ENCODE assay signal across 8 cellular contexts in the genomic region with DNA sequence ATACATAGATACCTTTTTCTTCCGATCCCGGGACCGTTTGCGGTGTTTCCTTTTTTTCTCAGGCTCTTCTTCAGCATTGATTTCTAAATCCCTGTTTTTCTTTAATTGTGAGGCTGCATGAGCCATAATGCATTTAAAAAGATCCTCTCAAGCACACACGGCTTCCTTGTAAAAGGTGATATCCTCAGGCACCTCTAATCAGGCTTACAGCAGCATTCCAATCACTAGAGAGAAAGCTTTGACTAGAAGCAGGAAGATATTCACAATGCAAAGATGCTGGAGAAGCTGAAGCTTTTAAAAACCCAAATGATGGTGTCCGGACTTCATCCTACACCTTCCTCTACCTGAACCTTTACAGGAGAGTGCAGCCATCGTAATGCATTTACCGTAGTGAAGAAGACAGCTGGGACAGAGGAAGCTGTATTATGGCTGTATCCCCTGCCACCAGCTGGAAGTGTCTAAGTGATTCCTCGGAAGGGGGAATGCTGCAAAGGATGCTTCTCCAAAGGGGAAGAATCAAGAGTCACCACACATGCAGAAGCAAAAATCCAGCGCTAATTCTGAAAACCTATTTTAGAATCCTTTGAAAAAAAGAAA. TPM values are rescaled to one million over a fixed set of nuclear protein-coding genes. Genes with fewer than 3 reads are reported as not detected.
DNase-seq lines count a peak whose midpoint lies in the region; ATAC-seq and TF ChIP-seq lines count a peak whose summit lies in the region.

A gene (minus strand): TSS at position 463 of the 597 bp plus-strand sequence. CDS start 337 bp downstream, at position 126.

- DNase-seq in NCI-H2227 (lab: John Stamatoyannopoulos, UW; ENCODE audit: unreplicated experiment) (peak; percentile 5), NCI-H2227 treated with DMSO at 0.1 percent for 48 hours (lab: John Stamatoyannopoulos, UW) (no peak), mammary epithelial cell (no peak), mesendoderm (peak; percentile 64), testis (no peak), KG1 (lab: John Stamatoyannopoulos, UW) (no peak), NCI-H1436 treated with DMSO at 0.1 percent for 48 hours (lab: John Stamatoyannopoulos, UW) (no peak)

- no peak within 1 kb of the TSS for H2AFZ ChIP-seq in mammary epithelial cell (ENCODE audit: low read depth, low read length)

- H3K9ac ChIP-seq in mammary epithelial cell (ENCODE audit: insufficient read depth, low read length) (no peak within 1 kb of the TSS), mesendoderm (ENCODE audit: low read length) (no peak within 1 kb of the TSS)

- no peak for TF ChIP-seq CTCF in mammary epithelial cell (conservative IDR thresholded peaks at IDR 0.05 in 1 of 2, IDR thresholded peaks at IDR 0.05 in 1 of 2; ENCODE audit: extremely low read depth in 1 of 2, insufficient read depth in 1 of 2, low read depth in 1 of 2, low read length in 2 of 2)
- no peak for TF ChIP-seq CTCF in testis (IDR thresholded peaks at IDR 0.05)

- H2BK5ac ChIP-seq in mesendoderm (ENCODE audit: low read length): no peak within 1 kb of the TSS

- H3K23ac ChIP-seq in mesendoderm (ENCODE audit: low read length): no peak within 1 kb of the TSS

- BruUV-seq in mammary epithelial cell (replicated peaks; lab: Mats Ljungman, UMichigan): no TSS peak

- H2BK120ac ChIP-seq in mesendoderm (ENCODE audit: low read depth, low read length): no peak within 1 kb of the TSS

- H3K27ac ChIP-seq in mammary epithelial cell (ENCODE audit: insufficient read depth, low read depth, low read length): no peak within 1 kb of the TSS
- H3K27ac ChIP-seq in mesendoderm (ENCODE audit: low read depth, low read length): no peak within 1 kb of the TSS
- no peak within 1 kb of the TSS for H3K27ac ChIP-seq in testis

- H3K4ac ChIP-seq in mesendoderm (ENCODE audit: low read depth, low read length): no peak within 1 kb of the TSS

- peaks cover 10% of the 10 kb centered on the region for H3K4me1 ChIP-seq in mammary epithelial cell (ENCODE audit: insufficient read depth, low read length)
- H3K4me1 ChIP-seq in mesendoderm (ENCODE audit: control insufficient read depth, low read depth, low read length): peaks cover 5% of the 10 kb centered on the region
- no peaks in the 10 kb centered on the region for H3K4me1 ChIP-seq in testis

- no peak within 1 kb of the TSS for H4K8ac ChIP-seq in mesendoderm (ENCODE audit: low read depth, low read length)

- dilution Hi-C loops in mammary epithelial cell (cut with HindIII; ENCODE audit: low sequenced_read_pairs): no loop called here

- no peaks in the 10 kb centered on the region for H3K79me2 ChIP-seq in mammary epithelial cell (ENCODE audit: insufficient read depth, low read length)
- H3K79me2 ChIP-seq in mesendoderm (ENCODE audit: control insufficient read depth, insufficient read depth, low read length): no peaks in the 10 kb centered on the region

- no peaks in the 10 kb centered on the region for H3K79me1 ChIP-seq in mesendoderm (ENCODE audit: low read length)

- H3K36me3 ChIP-seq in mammary epithelial cell (ENCODE audit: insufficient read depth, low read length) (no peaks in the 10 kb centered on the region), mesendoderm (ENCODE audit: control insufficient read depth, insufficient read depth, low read length) (no peaks in the 10 kb centered on the region), testis (ENCODE audit: low read depth, missing control alignments) (no peaks in the 10 kb centered on the region)

- no peak for ATAC-seq in HG02981 (IDR thresholded peaks at IDR 0.05; ENCODE audit: unreplicated experiment)

- no peak within 1 kb of the TSS for H2BK15ac ChIP-seq in mesendoderm (replicated peaks; ENCODE audit: low read depth)

- no peak within 1 kb of the TSS for H3K4me2 ChIP-seq in mammary epithelial cell (ENCODE audit: insufficient read depth, low read depth, low read length)
- H3K4me2 ChIP-seq in mesendoderm (ENCODE audit: low read length): no peak within 1 kb of the TSS

- H2AK5ac ChIP-seq in mesendoderm (ENCODE audit: low read length): no peak within 1 kb of the TSS

- CTCF ChIA-PET in mammary epithelial cell (lab: Charles Lee; ENCODE audit: low non-redundant PET): no interaction called here

- no peak within 1 kb of the TSS for H3K18ac ChIP-seq in mesendoderm (ENCODE audit: low read length)

- in situ Hi-C loops in mammary epithelial cell (cut with MboI; ENCODE audit: low sequenced_read_pairs in 2 of 2): no loop called here

- H3K27me3 ChIP-seq in mammary epithelial cell (ENCODE audit: insufficient read depth, low read length): no peaks in the 10 kb centered on the region
- H3K27me3 ChIP-seq in mesendoderm (ENCODE audit: insufficient read depth, low read length, poor library complexity): no peaks in the 10 kb centered on the region
- no peaks in the 10 kb centered on the region for H3K27me3 ChIP-seq in testis

- TF ChIP-seq POLR2A in testis (IDR thresholded peaks at IDR 0.05): no peak

- H3K4me3 ChIP-seq in mammary epithelial cell (replicated peaks in 1 of 3; ENCODE audit: insufficient read depth in 1 of 3, low read depth in 2 of 3, low read length in 3 of 3): no peak within 1 kb of the TSS
- H3K4me3 ChIP-seq in mesendoderm (ENCODE audit: low read length): no peak within 1 kb of the TSS
- no peak within 1 kb of the TSS for H3K4me3 ChIP-seq in testis

- no peak within 1 kb of the TSS for H4K5ac ChIP-seq in mesendoderm (ENCODE audit: low read length)

- H3K9me3 ChIP-seq in mammary epithelial cell (replicated peaks; ENCODE audit: insufficient read depth, low read length) (no peaks in the 10 kb centered on the region), testis (no peaks in the 10 kb centered on the region)

- H4K20me1 ChIP-seq in mammary epithelial cell (ENCODE audit: insufficient read depth, low read length): no peaks in the 10 kb centered on the region

- intact Hi-C loops in mammary epithelial cell (cut with micrococcal nuclease): no loop called here
- intact Hi-C loops in testis (cut with DNase I; ENCODE audit: low total_unique reads): no loop called here

- WGBS in mammary epithelial cell (ENCODE audit: low coverage, missing lambda C conversion rate): 95% methylated on average over 10 of the region's 10 CpGs
- WGBS in mesendoderm (ENCODE audit: extremely low coverage, insufficient coverage, low lambda C conversion rate): no CpG with 5 or more reads among the region's 10 CpGs
- WGBS in testis, 2 donors: 77 to 79% methylated on average over 10 of the region's 10 CpGs

- no peak within 1 kb of the TSS for H3K56ac ChIP-seq in mesendoderm (ENCODE audit: low read length)

RNA-seq across cellular contexts. Expression of the gene that starts here (rescaled TPM):
- total RNA-seq in mammary epithelial cell (10 to 100 TPM; 12.9 to 23.7 TPM), testis (10 to 100 TPM; 38.6 to 39.9 TPM)
- polyA plus RNA-seq in mammary epithelial cell (5.0 TPM), testis (ENCODE audit: insufficient read depth, low read depth, low replicate concordance) (23.5 TPM)
- 9.9 TPM for polyA minus RNA-seq in mammary epithelial cell
- 41.0 TPM for polyA plus RNA-seq in mesendoderm (2013, experiment 1 of 2)
- polyA plus RNA-seq in mesendoderm (2013, experiment 2 of 2): 39.0 TPM

Comparison
In these comparisons a context has a peak if more than half of its experiments do, and no peak if none do; other contexts are left out.
1. DNase-seq: peak in NCI-H2227 (single experiment) and mesendoderm (single experiment); none in NCI-H2227 treated with DMSO at 0.1 percent for 48 hours (single experiment), mammary epithelial cell (single experiment), testis (single experiment), KG1 (single experiment) and NCI-H1436 treated with DMSO at 0.1 percent for 48 hours (single experiment).